ENCODE assay signal across 8 cellular contexts in the genomic region with DNA sequence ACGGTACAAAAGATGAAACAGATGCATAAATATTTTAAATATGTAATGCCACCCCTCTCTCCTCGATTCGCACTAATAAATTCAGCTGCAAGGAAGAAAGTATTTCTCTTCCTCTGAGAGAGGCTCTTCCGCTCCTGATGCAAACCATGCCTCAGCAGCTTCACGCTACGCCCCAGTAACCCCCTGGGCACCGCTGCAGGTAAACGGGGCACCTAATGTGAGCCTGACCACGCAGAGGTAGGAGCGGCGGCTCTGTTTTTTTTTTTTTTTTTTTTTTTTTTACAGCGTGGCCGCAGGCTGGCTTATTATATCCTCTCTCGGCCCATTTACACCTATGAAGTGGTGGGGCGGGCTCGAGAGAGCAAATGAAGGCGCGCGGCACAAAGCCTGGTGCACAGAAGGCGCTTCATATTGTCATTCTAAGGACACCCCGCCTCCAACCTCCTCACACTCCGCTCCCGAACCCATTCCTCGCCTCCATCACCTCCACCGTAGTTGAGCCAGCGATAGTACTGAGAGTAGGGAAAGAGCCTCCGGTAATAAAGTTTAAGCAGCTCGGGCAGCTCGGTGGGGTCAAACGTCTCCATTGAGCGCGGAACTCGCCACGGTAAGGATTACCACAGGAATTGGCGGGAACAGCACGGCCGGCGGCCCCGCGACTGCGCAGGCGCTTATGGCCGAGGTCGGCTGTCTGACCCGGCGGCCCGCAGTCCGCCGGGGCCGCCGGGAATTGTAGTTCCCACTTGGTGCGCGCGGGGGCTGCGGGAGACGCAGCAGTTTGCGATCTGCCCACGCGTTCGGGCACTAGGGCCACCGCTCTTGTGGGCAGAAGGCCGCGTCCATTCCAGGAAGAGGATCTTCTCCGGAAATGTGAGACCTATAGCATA. TPM values are rescaled to one million over a fixed set of nuclear protein-coding genes. Genes with fewer than 3 reads are reported as not detected.
A peak's percentile ranks its signal among the peaks of the same experiment; 100 is the strongest.
DNase-seq lines count a peak whose midpoint lies in the region; ATAC-seq and TF ChIP-seq lines count a peak whose summit lies in the region.

A gene (minus strand): TSS at position 612 of the 887 bp plus-strand sequence. CDS start 25 bp downstream, at position 587.

- H3K9me3 ChIP-seq in PC-9 (ENCODE audit: insufficient read depth, low read depth) (no peaks in the 10 kb centered on the region), esophagus muscularis mucosa (no peaks in the 10 kb centered on the region)

- H3K36me3 ChIP-seq in PC-9 (ENCODE audit: low read depth) (0 out of 2 replicates have a peak, but pooled peaks cover 1% of the 10 kb centered on the region), esophagus muscularis mucosa (peaks cover 0 to 18% (median under 1%) of the 10 kb centered on the region in 4 donors)

- H3K9me2 ChIP-seq in PC-9 (ENCODE audit: insufficient read depth): no peaks in the 10 kb centered on the region

- H3K27me3 ChIP-seq in PC-9 (ENCODE audit: insufficient read depth, low read depth): no peaks in the 10 kb centered on the region
- no peaks in the 10 kb centered on the region for H3K27me3 ChIP-seq in esophagus muscularis mucosa

- DNase-seq in DMS53 treated with DMSO at 0.1 percent for 48 hours (lab: John Stamatoyannopoulos, UW; ENCODE audit: unreplicated experiment) (peak; percentile 83), KBM-7 (peak; percentile 93), PC-9 (peak; percentile 71 to 85), esophagus muscularis mucosa (ENCODE audit: extremely low spot score) (peak; percentile 92), myocyte (ENCODE audit: low read depth) (peak; percentile 75)
- peak; percentile 85 for DNase-seq in activated T-cell treated with anti-CD3 and anti-CD28 coated beads, Interleukin-2, amount 50 U/mL, for 1 hour
- peak; percentile 67 for DNase-seq in stimulated activated CD8-positive, alpha-beta memory T cell treated with anti-CD3 and anti-CD28 coated beads, Interleukin-7, amount 100 ng/mL, for 24 hours (ENCODE audit: low read depth)

- intact Hi-C loops in PC-9 (cut with micrococcal nuclease; ENCODE audit: unreplicated experiment) (loop anchor here (2.0 to 10.0 kb wide), 2 partner anchors 63 to 493 kb away; a partner anchor contains a TSS), esophagus muscularis mucosa (cut with DNase I) (loop anchor here (5.0 kb wide), 1 partner anchor 250 kb away; no protein-coding TSS in a partner anchor)

- peak within 1 kb of the TSS; percentile 87 for H3K4me2 ChIP-seq in PC-9

- peaks cover 8% of the 10 kb centered on the region; the same call in 1 of the 2 replicates for H3K4me1 ChIP-seq in PC-9 (replicated peaks; ENCODE audit: insufficient read depth)
- H3K4me1 ChIP-seq in esophagus muscularis mucosa: peaks cover 7 to 15% (median 11%) of the 10 kb centered on the region in 4 donors

- CTCF ChIA-PET in PC-9 (lab: Charles Lee): no interaction called here

- TF ChIP-seq POLR2A in esophagus muscularis mucosa (IDR thresholded peaks at IDR 0.05; ENCODE audit: low read depth): no peak

- peak within 1 kb of the TSS; percentile 89 for H2AFZ ChIP-seq in PC-9

- POLR2A ChIA-PET in PC-9 (lab: Charles Lee; ENCODE audit: unreplicated experiment): interaction anchor here (0.5 to 0.6 kb wide), 2 partner anchors 62 to 112 kb away, joined by 5 to 27 read pairs; no protein-coding TSS in a partner anchor

- peak; percentile 69 for ATAC-seq in GM21723 (IDR thresholded peaks at IDR 0.05; ENCODE audit: unreplicated experiment)

- H3K27ac ChIP-seq in PC-9: peak within 1 kb of the TSS; percentile 21
- H3K27ac ChIP-seq in esophagus muscularis mucosa (replicated peaks in 1 of 4): peak within 1 kb of the TSS; percentile 59 to 74 (median 71)

- TF ChIP-seq EP300 in esophagus muscularis mucosa (IDR thresholded peaks at IDR 0.05): no peak

- H3K4me3 ChIP-seq in PC-9: peak within 1 kb of the TSS; percentile 66
- H3K4me3 ChIP-seq in esophagus muscularis mucosa: peak within 1 kb of the TSS; percentile 70 to 79 (median 77)

- under 1% methylated on average over 35 of the region's 64 CpGs for WGBS in esophagus muscularis mucosa

- no peaks in the 10 kb centered on the region; the same call in 1 of the 2 replicates for H4K20me1 ChIP-seq in PC-9 (ENCODE audit: insufficient read depth)

- TF ChIP-seq CTCF in PC-9 (conservative IDR thresholded peaks at IDR 0.05) (peak; percentile 58), esophagus muscularis mucosa (IDR thresholded peaks at IDR 0.05) (peak; percentile 25 to 40 (median 32))

- H3K79me2 ChIP-seq in PC-9 (ENCODE audit: low read depth): peaks cover 12% of the 10 kb centered on the region; the same call in 1 of the 2 replicates

- H3F3A ChIP-seq in PC-9 (ENCODE audit: insufficient read depth, low read depth): peaks cover 8% of the 10 kb centered on the region

- in situ Hi-C loops in KBM-7 (cut with MboI; ENCODE audit: low pct_unique_long_range_greater_than_20kb, low sequenced_read_pairs): no loop called here

- BruUV-seq in PC-9 (replicated peaks; lab: Mats Ljungman, UMichigan): TSS peak; percentile 70

RNA-seq across cellular contexts. Expression of the gene that starts here (rescaled TPM):
- total RNA-seq in PC-9 (2021) (27.2 and 35.8 TPM in 2 replicates), esophagus muscularis mucosa (1 to 10 TPM; 2.2 to 4.2 (median 3.2) TPM), myocyte (1.7 TPM in 2 replicates)
- 1.3 TPM for polyA plus RNA-seq in myocyte (2012)

Comparison
In these comparisons a context has a peak if more than half of its experiments do, and no peak if none do; other contexts are left out.
1. Peak in every context shown above with its lines: DNase-seq, ATAC-seq, H3K4me3 ChIP-seq and H3K27ac ChIP-seq.